In genomic region chr1:205523891-205524793, GRCh38 we compare ENCODE assay signal across 8 cellular contexts. TPM values are rescaled to one million over a fixed set of nuclear protein-coding genes. Genes with fewer than 3 reads are reported as not detected.
A peak's percentile ranks its signal among the peaks of the same experiment; 100 is the strongest.
DNase-seq lines count a peak whose midpoint lies in the region; ATAC-seq, FAIRE-seq and TF ChIP-seq lines count a peak whose summit lies in the region.

No MANE protein-coding gene starts in this region.

- no peak overlapping the region for H3K4me3 ChIP-seq in A673 (ENCODE audit: low read depth, low read length, poor library complexity, severe bottlenecking)
- H3K4me3 ChIP-seq in WERI-Rb-1 (ENCODE audit: low read depth, low read length): no peak overlapping the region
- no peak overlapping the region for H3K4me3 ChIP-seq in breast epithelium
- H3K4me3 ChIP-seq in keratinocyte (ENCODE audit: control insufficient read depth in 2 of 3, extremely low read depth in 1 of 3, insufficient read depth in 2 of 3, low read depth in 1 of 3, low read length in 3 of 3): no peak overlapping the region

- H3K27ac ChIP-seq in A673 (ENCODE audit: low read depth, low read length, poor library complexity, severe bottlenecking): no peak overlapping the region
- no peak overlapping the region for H3K27ac ChIP-seq in WERI-Rb-1
- no peak overlapping the region for H3K27ac ChIP-seq in breast epithelium
- H3K27ac ChIP-seq in keratinocyte (ENCODE audit: control insufficient read depth, insufficient read depth, low read length): no peak overlapping the region

- no peak for TF ChIP-seq POLR2A in breast epithelium (IDR thresholded peaks at IDR 0.05)

- H4K20me1 ChIP-seq in keratinocyte (ENCODE audit: control insufficient read depth, extremely low read depth, insufficient read depth, low read length): no peaks in the 10 kb centered on the region

- no TSS peak for BruUV-seq in A673 (replicated peaks; lab: Mats Ljungman, UMichigan)

- FAIRE-seq in keratinocyte (lab: Jason Lieb, UNC): peak; percentile 81

- no peak overlapping the region for H3K4me2 ChIP-seq in keratinocyte (ENCODE audit: control insufficient read depth, extremely low read depth, insufficient read depth, low read depth, low read length)

- peak; percentile 87 for TF ChIP-seq CTCF in A673 (conservative IDR thresholded peaks at IDR 0.05; ENCODE audit: low read depth, low read length)
- TF ChIP-seq CTCF in WERI-Rb-1 (IDR thresholded peaks at IDR 0.05; ENCODE audit: low read depth, low read length): peak; percentile 99
- peak; percentile 26 to 85 (median 81) for TF ChIP-seq CTCF in breast epithelium (IDR thresholded peaks at IDR 0.05)
- TF ChIP-seq CTCF in keratinocyte (optimal IDR thresholded peaks at IDR 0.05 in 1 of 3, IDR thresholded peaks at IDR 0.05 in 1 of 3, conservative IDR thresholded peaks at IDR 0.05 in 1 of 3; ENCODE audit: extremely low read depth in 1 of 3, insufficient read depth in 2 of 3, low read length in 3 of 3): peak; percentile 71 to 94 (median 82)

- dilution Hi-C loops in keratinocyte (cut with MboI; ENCODE audit: extremely low pct_ligation_motif_present, low sequenced_read_pairs): no loop called here

- H3K36me3 ChIP-seq in A673 (ENCODE audit: insufficient read depth, low read length, poor library complexity, severe bottlenecking) (no peaks in the 10 kb centered on the region), WERI-Rb-1 (no peaks in the 10 kb centered on the region), breast epithelium (no peaks in the 10 kb centered on the region), keratinocyte (ENCODE audit: control insufficient read depth in 2 of 2, extremely low read depth in 1 of 2, insufficient read depth in 2 of 2, low read length in 2 of 2) (peaks cover 0 to 10% of the 10 kb centered on the region in 2 experiments)

- no peak overlapping the region for H3K9ac ChIP-seq in keratinocyte (ENCODE audit: control insufficient read depth, extremely low read depth, insufficient read depth, low read length)

- peak; percentile 84 for DNase-seq in A673 (ENCODE audit: low spot score)
- peak; percentile 55 for DNase-seq in GM19238 (ENCODE audit: insufficient read length, low spot score)
- peak; percentile 89 for DNase-seq in NCI-H2196 (lab: John Stamatoyannopoulos, UW; ENCODE audit: unreplicated experiment)
- DNase-seq in WERI-Rb-1: peak; percentile 95
- DNase-seq in breast epithelium (ENCODE audit: low spot score in 2 of 2): peak in 1 of 2 donors; percentile 67
- no peak for DNase-seq in keratinocyte (ENCODE audit: low read depth, low spot score)
- peak; percentile 67 for DNase-seq in stimulated activated CD4-positive, alpha-beta T cell treated with anti-CD3 and anti-CD28 coated beads, Interleukin-1b, Interleukin-23, amount 100 ng/mL, for 48 hours

- H3K4me1 ChIP-seq in A673 (ENCODE audit: insufficient read depth, low read length, poor library complexity, severe bottlenecking) (peaks cover 24% of the 10 kb centered on the region), breast epithelium (peaks cover 0 to 3% of the 10 kb centered on the region in 2 donors), keratinocyte (ENCODE audit: control insufficient read depth, extremely low read depth, insufficient read depth, low read length) (peaks cover 2% of the 10 kb centered on the region)

- POLR2A ChIA-PET in A673 (lab: Charles Lee; ENCODE audit: low non-redundant PET): no interaction called here

- CTCF ChIA-PET in A673 (lab: Charles Lee): interaction anchor here (0.6 to 5.5 kb wide), 18 partner anchors 9 to 253 kb away, joined by 3 to 93 read pairs (median 6); no protein-coding TSS in a partner anchor

- no peak overlapping the region for H2AFZ ChIP-seq in keratinocyte (ENCODE audit: control insufficient read depth, low read length)

- H3K9me3 ChIP-seq in A673 (ENCODE audit: low read depth, low read length, poor library complexity, severe bottlenecking) (no peaks in the 10 kb centered on the region), WERI-Rb-1 (ENCODE audit: severe bottlenecking) (no peaks in the 10 kb centered on the region), breast epithelium (no peaks in the 10 kb centered on the region), keratinocyte (ENCODE audit: control insufficient read depth, low read depth, low read length) (no peaks in the 10 kb centered on the region)

- no peaks in the 10 kb centered on the region for H3K27me3 ChIP-seq in A673 (replicated peaks; ENCODE audit: insufficient read depth, low read depth, low read length, poor library complexity)
- peaks cover 4% of the 10 kb centered on the region for H3K27me3 ChIP-seq in WERI-Rb-1 (ENCODE audit: insufficient read depth, low read depth, severe bottlenecking)
- no peaks in the 10 kb centered on the region for H3K27me3 ChIP-seq in breast epithelium
- H3K27me3 ChIP-seq in keratinocyte (ENCODE audit: control insufficient read depth, extremely low read depth, insufficient read depth, low read length): no peaks in the 10 kb centered on the region

- H3K79me2 ChIP-seq in keratinocyte (ENCODE audit: control insufficient read depth, insufficient read depth, low read length): no peaks in the 10 kb centered on the region

- ATAC-seq in HG03108 (IDR thresholded peaks at IDR 0.05; ENCODE audit: unreplicated experiment): no peak

- no peaks in the 10 kb centered on the region for H3K9me1 ChIP-seq in keratinocyte (ENCODE audit: control insufficient read depth, extremely low read depth, insufficient read depth, low read length)

- intact Hi-C loops in A673 (cut with micrococcal nuclease; ENCODE audit: unreplicated experiment) (loop anchor here (1.0 to 5.0 kb wide), 6 partner anchors 32 to 252 kb away; no protein-coding TSS in a partner anchor), breast epithelium (cut with DNase I; ENCODE audit: low total_unique reads) (no loop called here)

RNA-seq across cellular contexts. Expression of gene CDK18, which starts 19.7 kb away (rescaled TPM):
- total RNA-seq in A673 (2021) (9.2 and 29.3 TPM in 2 replicates), breast epithelium (10 to 100 TPM in 1 of 3 donors, 1 to 10 TPM in 2; 1.4 to 12.3 (median 9.2) TPM)
- polyA plus RNA-seq in keratinocyte: 10.9 to 13.1 TPM (median 12.1 TPM) in 3 replicates
- 14.0 TPM for polyA plus RNA-seq in keratinocyte (2011; ENCODE audit: low read depth)
- polyA plus RNA-seq in keratinocyte (2011; cell fraction: cytosol; rRNA removed): 10.5 and 18.8 TPM in 2 replicates
- 57.8 and 86.8 TPM in 2 replicates for polyA plus RNA-seq in keratinocyte (2011; cell fraction: nucleus; rRNA removed)
- polyA plus RNA-seq in keratinocyte (2012; ENCODE audit: low replicate concordance): 11.3 and 20.3 TPM in 2 replicates
- 19.8 to 32.9 TPM (median 31.3 TPM) in 3 replicates for polyA minus RNA-seq in keratinocyte
- 20.3 TPM for polyA minus RNA-seq in keratinocyte (2011; cell fraction: cytosol; rRNA and poly(A)+ RNA removed)
- polyA minus RNA-seq in keratinocyte (2011; cell fraction: nucleus; rRNA and poly(A)+ RNA removed): 25.1 and 29.8 TPM in 2 replicates
